27 cellular contexts compared by ENCODE assay signal in genomic region chr2:37356299-37356698, GRCh38. TPM values are rescaled to one million over a fixed set of nuclear protein-coding genes. Genes with fewer than 3 reads are reported as not detected.
"Had no signal": no experiment of that assay in that cellular context is flagged by ENCODE, and none has a peak within 500 bp of the region (broad histone marks: within the 10 kb centered on the region; RNA-seq: fewer than 3 reads in every experiment).

No MANE protein-coding gene starts in this region.

- H3K36me3 Mint-ChIP-seq: immature natural killer cell; naive B cell; natural killer cell treated with Interleukin-12 subunit alpha and Interleukin-12 subunit beta and Interleukin-15 and Interleukin-18, amount 100 ng/mL, for 72 hours had no signal

- H3K79me2 ChIP-seq: parathyroid adenoma had no signal

- H2AFZ ChIP-seq: parathyroid adenoma had no signal

- H3K9me3 Mint-ChIP-seq: dendritic cell treated with granulocyte-macrophage colony-stimulating factor and Interleukin-4, amounts not matched to agents 40 ng/mL and 50 ng/mL, for 4 days; immature natural killer cell; naive B cell; natural killer cell treated with Interleukin-12 subunit alpha and Interleukin-12 subunit beta and Interleukin-15 and Interleukin-18, amount 100 ng/mL, for 72 hours; neural crest cell; stimulated activated naive B cell treated with anti-CD40 and anti-IgM and Interleukin-4, amounts not matched to agents 10 μg/mL and 1 μg/mL and 100 μg/mL, for 72 hours; stimulated activated naive CD8-positive, alpha-beta T cell treated with anti-CD3 and anti-CD28 coated beads, Interleukin-15, amount 100 ng/mL, for 72 hours had no signal

- H3K27me3 ChIP-seq: colonic mucosa, esophagus squamous epithelium, right lobe of liver, thyroid gland, vagina had no signal

- H3K4me3 Mint-ChIP-seq: dendritic cell treated with granulocyte-macrophage colony-stimulating factor and Interleukin-4, amounts not matched to agents 40 ng/mL and 50 ng/mL, for 4 days; immature natural killer cell; naive B cell; natural killer cell treated with Interleukin-12 subunit alpha and Interleukin-12 subunit beta and Interleukin-15 and Interleukin-18, amount 100 ng/mL, for 72 hours; neural crest cell; stimulated activated naive B cell treated with anti-CD40 and anti-IgM and Interleukin-4, amounts not matched to agents 10 μg/mL and 1 μg/mL and 100 μg/mL, for 72 hours; stimulated activated naive CD8-positive, alpha-beta T cell treated with anti-CD3 and anti-CD28 coated beads, Interleukin-15, amount 100 ng/mL, for 72 hours had no signal

- H3K4me1 Mint-ChIP-seq: immature natural killer cell; naive B cell; neural crest cell; stimulated activated naive CD8-positive, alpha-beta T cell treated with anti-CD3 and anti-CD28 coated beads, Interleukin-15, amount 100 ng/mL, for 72 hours had no signal

- DNase-seq: colonic mucosa; effector CD8-positive, alpha-beta T cell; erythroblast; esophagus squamous epithelium; foreskin melanocyte; hypothalamus; immature natural killer cell; islet precursor cell; kidney glomerular epithelial cell; left colon; left ventricle myocardium superior; lower lobe of right lung; naive B cell; right lobe of liver; small intestine; stimulated activated CD4-positive, alpha-beta T cell treated with anti-CD3 and anti-CD28 coated beads, Interleukin-15, amount 100 ng/mL, for 24 hours; stimulated activated CD4-positive, alpha-beta T cell treated with anti-CD3 and anti-CD28 coated beads, Interleukin-2, amount 100 ng/mL, for 48 hours; stimulated activated naive B cell treated with anti-CD40 and anti-IgM and Interleukin-4, amounts not matched to agents 10 μg/mL and 1 μg/mL and 100 μg/mL, for 72 hours; stimulated activated naive CD8-positive, alpha-beta T cell treated with anti-CD3 and anti-CD28 coated beads, Interleukin-15, amount 100 ng/mL, for 72 hours; thyroid gland; trophoblast cell had no signal

- ATAC-seq: left colon; left ventricle myocardium superior; lower lobe of right lung; natural killer cell treated with Interleukin-12 subunit alpha and Interleukin-12 subunit beta and Interleukin-15 and Interleukin-18, amount 100 ng/mL, for 72 hours; right lobe of liver; stimulated activated naive B cell treated with anti-CD40 and anti-IgM and Interleukin-4, amounts not matched to agents 10 μg/mL and 1 μg/mL and 100 μg/mL, for 72 hours; stimulated activated naive CD8-positive, alpha-beta T cell treated with anti-CD3 and anti-CD28 coated beads, Interleukin-15, amount 100 ng/mL, for 72 hours had no signal

- H3K4me1 ChIP-seq: colonic mucosa, lower lobe of right lung, parathyroid adenoma, right lobe of liver, thyroid gland, vagina had no signal

- H3K27me3 Mint-ChIP-seq: dendritic cell treated with granulocyte-macrophage colony-stimulating factor and Interleukin-4, amounts not matched to agents 40 ng/mL and 50 ng/mL, for 4 days; progenitor cell of endocrine pancreas had no signal

- H3K27ac ChIP-seq: colonic mucosa, esophagus squamous epithelium, lower lobe of right lung, parathyroid adenoma, right lobe of liver, thyroid gland, vagina had no signal

- H3K36me3 ChIP-seq: colonic mucosa, esophagus squamous epithelium, lower lobe of right lung, right lobe of liver, thyroid gland, vagina had no signal

- H3K4me3 ChIP-seq: colonic mucosa, esophagus squamous epithelium, lower lobe of right lung, right lobe of liver, thyroid gland, vagina had no signal

- H3K27ac Mint-ChIP-seq: dendritic cell treated with granulocyte-macrophage colony-stimulating factor and Interleukin-4, amounts not matched to agents 40 ng/mL and 50 ng/mL, for 4 days; immature natural killer cell; naive B cell; natural killer cell treated with Interleukin-12 subunit alpha and Interleukin-12 subunit beta and Interleukin-15 and Interleukin-18, amount 100 ng/mL, for 72 hours; progenitor cell of endocrine pancreas; stimulated activated naive B cell treated with anti-CD40 and anti-IgM and Interleukin-4, amounts not matched to agents 10 μg/mL and 1 μg/mL and 100 μg/mL, for 72 hours; stimulated activated naive CD8-positive, alpha-beta T cell treated with anti-CD3 and anti-CD28 coated beads, Interleukin-15, amount 100 ng/mL, for 72 hours had no signal

- H3K9ac ChIP-seq: parathyroid adenoma had no signal

- H3K9me3 ChIP-seq: colonic mucosa, esophagus squamous epithelium, lower lobe of right lung, right lobe of liver, thyroid gland, vagina had no signal

RNA-seq across cellular contexts. Expression of gene QPCT, which starts 11.9 kb away (rescaled TPM):
- total RNA-seq: neural crest cell had no signal
